9 cellular contexts compared by ENCODE assay signal in the genomic region with DNA sequence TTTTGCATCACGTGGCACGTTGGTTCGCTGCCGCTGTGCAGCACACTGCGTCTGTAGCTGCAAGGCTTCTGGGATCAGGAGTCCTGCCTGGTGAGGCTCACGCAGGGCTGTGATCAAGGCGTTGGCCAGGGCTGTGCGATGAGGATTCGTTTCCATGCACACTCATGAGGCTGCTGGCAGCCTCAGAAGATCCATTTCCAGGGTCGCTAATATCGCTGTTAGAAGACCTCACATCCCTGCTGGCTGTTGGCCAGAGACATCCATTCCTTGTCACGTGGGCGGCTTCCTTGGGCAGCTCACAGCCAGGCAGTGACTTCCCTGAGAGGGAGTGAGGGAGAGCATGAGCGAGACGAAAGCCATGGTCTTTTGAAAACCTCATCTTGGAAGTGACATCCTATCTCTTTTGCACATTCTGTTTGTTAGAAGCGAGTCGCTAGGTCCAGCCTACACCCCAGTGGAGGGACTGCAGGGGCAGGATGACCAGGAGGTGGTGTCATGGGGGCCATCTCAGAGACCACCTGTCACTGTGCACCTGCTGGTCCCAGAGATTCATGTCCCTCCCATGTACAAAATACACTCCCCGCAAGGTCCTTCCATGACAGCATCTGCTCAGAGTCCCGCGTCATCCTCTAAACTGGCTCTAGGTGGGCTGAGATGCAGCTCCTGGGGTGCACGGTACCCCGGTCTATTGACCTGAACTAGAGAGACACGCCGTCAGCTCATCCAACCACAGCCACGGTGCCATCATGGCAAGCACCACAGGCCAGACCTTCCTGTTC. TPM values are rescaled to one million over a fixed set of nuclear protein-coding genes. Genes with fewer than 3 reads are reported as not detected.
DNase-seq lines count a peak whose midpoint lies in the region; ATAC-seq and TF ChIP-seq lines count a peak whose summit lies in the region.
"Had no signal": no experiment of that assay in that cellular context is flagged by ENCODE, and none has a peak within 500 bp of the region (broad histone marks: within the 10 kb centered on the region; RNA-seq: fewer than 3 reads in every experiment).

No MANE protein-coding gene starts in this region.

- no peak for ATAC-seq in GM18858 (IDR thresholded peaks at IDR 0.05; ENCODE audit: unreplicated experiment)
- no peak for ATAC-seq in GM18511 (IDR thresholded peaks at IDR 0.05; ENCODE audit: unreplicated experiment)
- ATAC-seq in GM18498 (IDR thresholded peaks at IDR 0.05; ENCODE audit: unreplicated experiment) = no peak

- H3K36me3 ChIP-seq in Peyer's patch = no peaks in the 10 kb centered on the region
- no peaks in the 10 kb centered on the region for H3K36me3 ChIP-seq in osteoblast (ENCODE audit: insufficient read depth, low read length)

- no peaks in the 10 kb centered on the region for H3K27me3 ChIP-seq in Peyer's patch
- no peaks in the 10 kb centered on the region for H3K27me3 ChIP-seq in osteoblast (ENCODE audit: insufficient read depth, low read length)

- H3K9me3 ChIP-seq in Peyer's patch (no peaks in the 10 kb centered on the region), osteoblast (ENCODE audit: low read depth, low read length) (no peaks in the 10 kb centered on the region)

- DNase-seq in EL (peak; percentile 26), Peyer's patch (peak in 2 of 3 donors; percentile 39 to 43), fibroblast of villous mesenchyme (ENCODE audit: low read depth) (peak; percentile 39), osteoblast (ENCODE audit: insufficient read length, low spot score, missing footprints) (peak; percentile 92), GDM1 (lab: John Stamatoyannopoulos, UW) (no peak)
- DNase-seq: activated CD4-positive, alpha-beta T cell treated with anti-CD3 and anti-CD28 coated beads, Interleukin-2, amount 10 ng/mL, durations not matched to agents 24 days and 14 days had no signal

- no peak for TF ChIP-seq POLR2A in Peyer's patch (IDR thresholded peaks at IDR 0.05)

- H3K79me2 ChIP-seq in osteoblast (ENCODE audit: insufficient read depth, low read length) = peaks cover 77% of the 10 kb centered on the region

- peak overlapping the region; percentile 20 for H2AFZ ChIP-seq in osteoblast (ENCODE audit: low read length)

- peak overlapping the region; percentile 46 for H3K4me2 ChIP-seq in osteoblast (ENCODE audit: insufficient read depth, low read length)

- H3K27ac ChIP-seq in Peyer's patch = peak overlapping the region in 2 of 4 donors; percentile 42 to 59
- H3K27ac ChIP-seq in osteoblast (ENCODE audit: low read depth, low read length) = no peak overlapping the region

- H3K4me1 ChIP-seq in Peyer's patch = peaks cover 0 to 23% (median 15%) of the 10 kb centered on the region in 4 donors
- H3K4me1 ChIP-seq in osteoblast (ENCODE audit: insufficient read depth, low read length) = peaks cover 20% of the 10 kb centered on the region

- H4K20me1 ChIP-seq in osteoblast (ENCODE audit: insufficient read depth, low read length) = peaks cover 54% of the 10 kb centered on the region

- H3K4me3 ChIP-seq in Peyer's patch (peak overlapping the region in 1 of 4 donors; percentile 1), fibroblast of villous mesenchyme (ENCODE audit: low read depth, low read length) (no peak overlapping the region), osteoblast (ENCODE audit: insufficient read depth, low read length) (no peak overlapping the region)

- TF ChIP-seq CTCF in Peyer's patch (IDR thresholded peaks at IDR 0.05) (no peak), fibroblast of villous mesenchyme (IDR thresholded peaks at IDR 0.05; ENCODE audit: insufficient read depth, low read depth, low read length) (no peak), osteoblast (IDR thresholded peaks at IDR 0.05; ENCODE audit: extremely low read depth, low read depth, low read length) (no peak)

RNA-seq across cellular contexts. Expression of a gene that starts 12.2 kb away (rescaled TPM):
- 10 to 100 TPM; 24.3 to 36.5 (median 35.3) TPM for total RNA-seq in Peyer's patch
- total RNA-seq in fibroblast of villous mesenchyme = 11.7 and 13.5 TPM in 2 replicates
- total RNA-seq in osteoblast = 19.2 and 61.2 TPM in 2 replicates

RNA-seq across cellular contexts. Expression of a gene that starts 56.1 kb away (rescaled TPM):
- 1 to 10 TPM in 3 of 4 donors, under 1 TPM in 1; 0.35 to 2.5 (median 1.5) TPM for total RNA-seq in Peyer's patch
- total RNA-seq in fibroblast of villous mesenchyme = 0.64 and 0.86 TPM in 2 replicates
- 0.59 and 0.72 TPM in 2 replicates for total RNA-seq in osteoblast
